ENCODE assay signal across 10 cellular contexts in genomic region chr10:44051584-44052385, GRCh38.
A peak's percentile ranks its signal among the peaks of the same experiment; 100 is the strongest.
DNase-seq lines count a peak whose midpoint lies in the region; ATAC-seq, FAIRE-seq and TF ChIP-seq lines count a peak whose summit lies in the region.
"Had no signal": no experiment of that assay in that cellular context is flagged by ENCODE, and none has a peak within 500 bp of the region (broad histone marks: within the 10 kb centered on the region; RNA-seq: fewer than 3 reads in every experiment).

No MANE protein-coding gene starts in this region.

- H3K9me3 ChIP-seq in astrocyte (ENCODE audit: insufficient read depth, low read depth, low read length) (no peaks in the 10 kb centered on the region), keratinocyte (ENCODE audit: control insufficient read depth, low read depth, low read length) (no peaks in the 10 kb centered on the region), thyroid gland (no peaks in the 10 kb centered on the region), PC-9 (ENCODE audit: insufficient read depth, low read depth) (no peaks in the 10 kb centered on the region)

- H3K27ac Mint-ChIP-seq in astrocyte (ENCODE audit: unreplicated experiment), result no peak overlapping the region

- no peak overlapping the region for H3K27ac ChIP-seq in astrocyte (ENCODE audit: low read depth, low read length)
- H3K27ac ChIP-seq in keratinocyte (ENCODE audit: control insufficient read depth, insufficient read depth, low read length), result no peak overlapping the region
- no peak overlapping the region for H3K27ac ChIP-seq in thyroid gland
- H3K27ac ChIP-seq in PC-9, result no peak overlapping the region

- peaks cover 22% of the 10 kb centered on the region for H3K4me1 Mint-ChIP-seq in astrocyte (ENCODE audit: low read depth, unreplicated experiment)

- H3K36me3 Mint-ChIP-seq in astrocyte (ENCODE audit: low read depth, unreplicated experiment), result no peaks in the 10 kb centered on the region

- intact Hi-C loops in thyroid gland (cut with DNase I), result no loop called here
- intact Hi-C loops in PC-9 (cut with micrococcal nuclease; ENCODE audit: unreplicated experiment), result no loop called here

- no peak for TF ChIP-seq POLR2A in thyroid gland (IDR thresholded peaks at IDR 0.05)

- no peaks in the 10 kb centered on the region for H3K9me1 ChIP-seq in keratinocyte (ENCODE audit: control insufficient read depth, extremely low read depth, insufficient read depth, low read length)

- no peak overlapping the region for H3K9ac ChIP-seq in astrocyte (ENCODE audit: low read length)
- H3K9ac ChIP-seq in keratinocyte (ENCODE audit: control insufficient read depth, extremely low read depth, insufficient read depth, low read length), result no peak overlapping the region

- CTCF ChIA-PET in HEK293T (lab: Yijun Ruan, JAX), result interaction anchor here (0.6 kb wide), 1 partner anchor 20 kb away, joined by 3 read pairs; no protein-coding TSS in a partner anchor
- CTCF ChIA-PET in PC-9 (lab: Charles Lee), result no interaction called here

- H3K4me3 Mint-ChIP-seq in astrocyte (ENCODE audit: unreplicated experiment), result no peak overlapping the region

- 32 to 35% methylated on average over 10 of the region's 10 CpGs for WGBS in thyroid gland, 2 donors

- POLR2A ChIA-PET in HEK293T (lab: Yijun Ruan, JAX), result no interaction called here
- POLR2A ChIA-PET in PC-9 (lab: Charles Lee; ENCODE audit: unreplicated experiment), result no interaction called here

- H3K4me3 ChIP-seq in astrocyte (ENCODE audit: insufficient read depth, low read depth, low read length), result no peak overlapping the region
- H3K4me3 ChIP-seq in keratinocyte (ENCODE audit: control insufficient read depth in 2 of 3, extremely low read depth in 1 of 3, insufficient read depth in 2 of 3, low read depth in 1 of 3, low read length in 3 of 3), result no peak overlapping the region
- no peak overlapping the region for H3K4me3 ChIP-seq in thyroid gland (replicated peaks in 1 of 3)
- H3K4me3 ChIP-seq in PC-9, result no peak overlapping the region

- dilution Hi-C loops in keratinocyte (cut with MboI; ENCODE audit: extremely low pct_ligation_motif_present, low sequenced_read_pairs), result no loop called here

- BruUV-seq in PC-9 (replicated peaks; lab: Mats Ljungman, UMichigan), result no TSS peak

- ATAC-seq in GM18858 (IDR thresholded peaks at IDR 0.05; ENCODE audit: unreplicated experiment), result no peak

- H3K27me3 Mint-ChIP-seq in astrocyte (ENCODE audit: low read depth, unreplicated experiment), result peaks cover 5% of the 10 kb centered on the region

- H3K4me2 ChIP-seq in astrocyte (ENCODE audit: low read length) (peak overlapping the region; percentile 57), keratinocyte (ENCODE audit: control insufficient read depth, extremely low read depth, insufficient read depth, low read depth, low read length) (no peak overlapping the region), PC-9 (no peak overlapping the region)

- no peak for DNase-seq in HEK293T (ENCODE audit: extremely low spot score)
- peak; percentile 87 for DNase-seq in astrocyte (ENCODE audit: low read depth)
- no peak for DNase-seq in keratinocyte (ENCODE audit: low read depth, low spot score)
- DNase-seq in thyroid gland, result peak; percentile 26 to 33
- no peak for DNase-seq in NCI-H146 (lab: John Stamatoyannopoulos, UW)
- no peak for DNase-seq in PC-9
- DNase-seq: effector CD4-positive, alpha-beta T cell; MM.1S; NCI-H226 had no signal

- H3K79me2 ChIP-seq in astrocyte (ENCODE audit: insufficient read depth, low read length) (no peaks in the 10 kb centered on the region), keratinocyte (ENCODE audit: control insufficient read depth, insufficient read depth, low read length) (no peaks in the 10 kb centered on the region), PC-9 (ENCODE audit: low read depth) (no peaks in the 10 kb centered on the region)

- FAIRE-seq in astrocyte (lab: Jason Lieb, UNC), result peak; percentile 81
- FAIRE-seq in keratinocyte (lab: Jason Lieb, UNC), result peak; percentile 83

- H2AFZ ChIP-seq in astrocyte (ENCODE audit: low read depth, low read length) (no peak overlapping the region), keratinocyte (ENCODE audit: control insufficient read depth, low read length) (no peak overlapping the region), PC-9 (no peak overlapping the region)

- no peak for TF ChIP-seq CTCF in astrocyte (IDR thresholded peaks at IDR 0.05; ENCODE audit: insufficient read depth, low read depth, low read length)
- no peak for TF ChIP-seq CTCF in keratinocyte (optimal IDR thresholded peaks at IDR 0.05 in 1 of 3, IDR thresholded peaks at IDR 0.05 in 1 of 3, conservative IDR thresholded peaks at IDR 0.05 in 1 of 3; ENCODE audit: extremely low read depth in 1 of 3, insufficient read depth in 2 of 3, low read length in 3 of 3)
- no peak for TF ChIP-seq CTCF in thyroid gland (IDR thresholded peaks at IDR 0.05)
- no peak for TF ChIP-seq CTCF in PC-9 (conservative IDR thresholded peaks at IDR 0.05)

- H3K9me2 ChIP-seq in PC-9 (ENCODE audit: insufficient read depth), result no peaks in the 10 kb centered on the region

- peaks cover 16% of the 10 kb centered on the region for H3K27me3 ChIP-seq in astrocyte (ENCODE audit: insufficient read depth, low read length)
- peaks cover 8% of the 10 kb centered on the region for H3K27me3 ChIP-seq in keratinocyte (ENCODE audit: control insufficient read depth, extremely low read depth, insufficient read depth, low read length)
- no peaks in the 10 kb centered on the region for H3K27me3 ChIP-seq in thyroid gland
- H3K27me3 ChIP-seq in PC-9 (ENCODE audit: insufficient read depth, low read depth), result peaks cover 37% of the 10 kb centered on the region

- no peaks in the 10 kb centered on the region for H3F3A ChIP-seq in PC-9 (ENCODE audit: insufficient read depth, low read depth)

- H3K36me3 ChIP-seq in astrocyte (ENCODE audit: insufficient read depth, low read length), result no peaks in the 10 kb centered on the region
- H3K36me3 ChIP-seq in keratinocyte (ENCODE audit: control insufficient read depth in 2 of 2, extremely low read depth in 1 of 2, insufficient read depth in 2 of 2, low read length in 2 of 2), result no peaks in the 10 kb centered on the region
- no peaks in the 10 kb centered on the region for H3K36me3 ChIP-seq in thyroid gland
- no peaks in the 10 kb centered on the region for H3K36me3 ChIP-seq in PC-9 (ENCODE audit: low read depth)

- peaks cover 3% of the 10 kb centered on the region for H3K9me3 Mint-ChIP-seq in astrocyte (ENCODE audit: unreplicated experiment)

- peaks cover 15% of the 10 kb centered on the region for H3K4me1 ChIP-seq in astrocyte (ENCODE audit: insufficient read depth, low read length)
- H3K4me1 ChIP-seq in keratinocyte (ENCODE audit: control insufficient read depth, extremely low read depth, insufficient read depth, low read length), result peaks cover 13% of the 10 kb centered on the region
- H3K4me1 ChIP-seq in thyroid gland, result peaks cover 0 to 11% of the 10 kb centered on the region in 2 donors
- H3K4me1 ChIP-seq in PC-9 (replicated peaks; ENCODE audit: insufficient read depth), result no peaks in the 10 kb centered on the region

- H4K20me1 ChIP-seq in astrocyte (ENCODE audit: insufficient read depth, low read length) (no peaks in the 10 kb centered on the region), keratinocyte (ENCODE audit: control insufficient read depth, extremely low read depth, insufficient read depth, low read length) (no peaks in the 10 kb centered on the region), PC-9 (ENCODE audit: insufficient read depth) (no peaks in the 10 kb centered on the region)

TF ChIP-seq in HEK293T, 16 proteins besides CTCF, POLR2A, EP300 and RAD21:
- TF ChIP-seq PKNOX1 (IDR thresholded peaks at IDR 0.05) (peak; percentile 80), HDGF (IDR thresholded peaks at IDR 0.05; ENCODE audit: borderline replicate concordance) (no peak)
TF ChIP-seq in HEK293T: peak in this region for 1.

Comparison
In these comparisons a context has a peak if more than half of its experiments do, and no peak if none do; other contexts are left out.
1. DNase-seq: peak in astrocyte (single experiment) and thyroid gland (2 of 2); none in HEK293T (single experiment), keratinocyte (single experiment), NCI-H146 (single experiment) and PC-9 (0 of 2).